ENCODE assay signal across 10 cellular contexts in the genomic region with DNA sequence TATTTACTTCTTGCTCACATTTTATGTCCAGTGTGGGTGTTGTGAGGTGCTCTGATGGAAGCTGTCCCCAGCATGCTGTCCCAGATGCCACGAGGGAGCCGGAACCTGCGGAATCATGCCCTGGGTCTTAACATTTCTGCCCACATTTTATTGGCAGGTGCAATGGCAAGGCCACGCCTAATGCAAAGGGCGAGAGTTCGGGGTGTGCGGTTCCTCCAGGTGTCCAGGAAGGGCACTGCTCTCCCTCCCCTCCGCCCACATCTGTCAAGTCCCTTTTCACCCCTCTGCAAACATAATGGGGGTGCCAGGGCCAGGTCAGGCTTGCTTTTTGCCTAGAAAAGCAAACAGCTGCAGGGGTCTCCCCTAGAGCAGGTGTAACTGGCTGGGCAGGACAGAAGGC. TPM values are rescaled to one million over a fixed set of nuclear protein-coding genes. Genes with fewer than 3 reads are reported as not detected.
DNase-seq lines count a peak whose midpoint lies in the region; ATAC-seq and TF ChIP-seq lines count a peak whose summit lies in the region.
"Had no signal": no experiment of that assay in that cellular context is flagged by ENCODE, and none has a peak within 500 bp of the region (broad histone marks: within the 10 kb centered on the region; RNA-seq: fewer than 3 reads in every experiment).

No MANE protein-coding gene starts in this region.

- H3K4me1 ChIP-seq in iPS-15b (ENCODE audit: control insufficient read depth, insufficient read depth, low read length) (peaks cover 3% of the 10 kb centered on the region), GM23248 (ENCODE audit: insufficient read depth) (no peaks in the 10 kb centered on the region)

- POLR2A ChIA-PET in activated CD4-positive, alpha-beta T cell treated with anti-CD3 and anti-CD28 coated beads, Interleukin-2, amount 10 ng/mL, durations not matched to agents 7 days and 5 days (lab: Charles Lee) = interaction anchor here (0.6 to 1.2 kb wide), 2 partner anchors 13 to 711 kb away, joined by 3 to 4 read pairs; no protein-coding TSS in a partner anchor
- POLR2A ChIA-PET in activated CD4-positive, alpha-beta T cell treated with anti-CD3 and anti-CD28 coated beads for 36 hours (lab: Charles Lee) = interaction anchor here (0.9 kb wide), 1 partner anchor 13 kb away, joined by 3 read pairs; no protein-coding TSS in a partner anchor
- POLR2A ChIA-PET in WTC11 (lab: Charles Lee) = interaction anchor here (1.0 to 3.5 kb wide), 4 partner anchors 17 to 23 kb away, joined by 3 to 37 read pairs (median 6); partner anchors contain the start of genes ARPC1B, BUD31 and PDAP1

- no peaks in the 10 kb centered on the region for H3K9me3 ChIP-seq in iPS-15b (ENCODE audit: control insufficient read depth, insufficient read depth, low read length)
- H3K9me3 ChIP-seq in GM23248 (ENCODE audit: low read depth) = no peaks in the 10 kb centered on the region
- H3K9me3 ChIP-seq: ovary had no signal

- no peak overlapping the region for H3K4me2 ChIP-seq in GM23248 (ENCODE audit: unreplicated experiment)

- H3K9ac ChIP-seq in iPS-15b (ENCODE audit: low read depth, low read length) = no peak overlapping the region
- H3K9ac ChIP-seq in GM23248 = no peak overlapping the region

- peak overlapping the region; percentile 71 for H3K27ac Mint-ChIP-seq in activated CD4-positive, alpha-beta T cell treated with anti-CD3 and anti-CD28 coated beads, Interleukin-2, amount 10 ng/mL, durations not matched to agents 7 days and 5 days
- H3K27ac Mint-ChIP-seq in activated CD4-positive, alpha-beta T cell treated with anti-CD3 and anti-CD28 coated beads for 36 hours = no peak overlapping the region
- no peak overlapping the region for H3K27ac Mint-ChIP-seq in WTC11
- peak overlapping the region; percentile 83 for H3K27ac Mint-ChIP-seq in stimulated activated memory B cell treated with anti-CD40 and anti-IgM and Interleukin-4, amounts not matched to agents 10 μg/mL and 1 μg/mL and 100 μg/mL, for 72 hours

- TF ChIP-seq CTCF in WTC11 (IDR thresholded peaks at IDR 0.05) = no peak

- 97 to 98% methylated on average over 8 of the region's 8 CpGs for WGBS in GM23248 (ENCODE audit: low coverage in 1 of 2, low lambda C conversion rate in 2 of 2, missing lambda C conversion rate in 2 of 2), 2 experiments

- H3K36me3 Mint-ChIP-seq in activated CD4-positive, alpha-beta T cell treated with anti-CD3 and anti-CD28 coated beads, Interleukin-2, amount 10 ng/mL, durations not matched to agents 7 days and 5 days (ENCODE audit: low read depth) = peaks cover 64% of the 10 kb centered on the region
- H3K36me3 Mint-ChIP-seq in activated CD4-positive, alpha-beta T cell treated with anti-CD3 and anti-CD28 coated beads for 36 hours (ENCODE audit: low read depth) = peaks cover 64% of the 10 kb centered on the region
- H3K36me3 Mint-ChIP-seq in WTC11 = peaks cover 26% of the 10 kb centered on the region
- peaks cover 44% of the 10 kb centered on the region for H3K36me3 Mint-ChIP-seq in stimulated activated memory B cell treated with anti-CD40 and anti-IgM and Interleukin-4, amounts not matched to agents 10 μg/mL and 1 μg/mL and 100 μg/mL, for 72 hours

- peaks cover 24% of the 10 kb centered on the region for H3K36me3 ChIP-seq in iPS-15b (ENCODE audit: control insufficient read depth, insufficient read depth, low read length)
- H3K36me3 ChIP-seq in GM23248 (ENCODE audit: low read depth) = peaks cover 42% of the 10 kb centered on the region
- H3K36me3 ChIP-seq: ovary had no signal

- no peaks in the 10 kb centered on the region for H3K27me3 ChIP-seq in iPS-15b (ENCODE audit: control insufficient read depth, insufficient read depth, low read length)
- no peaks in the 10 kb centered on the region for H3K27me3 ChIP-seq in GM23248 (replicated peaks; ENCODE audit: insufficient read depth)
- H3K27me3 ChIP-seq: ovary had no signal

- no peak overlapping the region for H2AFZ ChIP-seq in GM23248

- H3K4me3 Mint-ChIP-seq in activated CD4-positive, alpha-beta T cell treated with anti-CD3 and anti-CD28 coated beads, Interleukin-2, amount 10 ng/mL, durations not matched to agents 7 days and 5 days = peak overlapping the region; percentile 25
- H3K4me3 Mint-ChIP-seq in activated CD4-positive, alpha-beta T cell treated with anti-CD3 and anti-CD28 coated beads for 36 hours = no peak overlapping the region
- peak overlapping the region; percentile 77 for H3K4me3 Mint-ChIP-seq in WTC11
- H3K4me3 Mint-ChIP-seq in stimulated activated memory B cell treated with anti-CD40 and anti-IgM and Interleukin-4, amounts not matched to agents 10 μg/mL and 1 μg/mL and 100 μg/mL, for 72 hours = peak overlapping the region; percentile 77

- DNase-seq in activated CD4-positive, alpha-beta T cell treated with anti-CD3 and anti-CD28 coated beads, Interleukin-2, amount 10 ng/mL, durations not matched to agents 7 days and 5 days = no peak
- no peak for DNase-seq in activated CD4-positive, alpha-beta T cell treated with anti-CD3 and anti-CD28 coated beads for 36 hours
- DNase-seq in WTC11 (ENCODE audit: low spot score) = no peak
- no peak for DNase-seq in kidney tubule cell (ENCODE audit: low spot score)
- no peak for DNase-seq in GM23248
- DNase-seq: activated gamma-delta T cell, ovary had no signal

- H3K27ac ChIP-seq in GM23248 = no peak overlapping the region

- peaks cover 33% of the 10 kb centered on the region for H3F3A ChIP-seq in GM23248 (ENCODE audit: insufficient read depth)

- intact Hi-C loops in activated CD4-positive, alpha-beta T cell treated with anti-CD3 and anti-CD28 coated beads for 36 hours (cut with DNase I, micrococcal nuclease) = loop anchor here in 1 of 2 experiments (2.0 to 5.0 kb wide), 2 partner anchors 15 to 45 kb away; partner anchors contain the start of genes CPSF4 and PTCD1

- in situ Hi-C loops in GM23248 (cut with MboI) = no loop called here

- H3K4me3 ChIP-seq in iPS-15b (ENCODE audit: low read depth, low read length) (peak overlapping the region; percentile 96), GM23248 (no peak overlapping the region)

- no peaks in the 10 kb centered on the region for H4K20me1 ChIP-seq in GM23248 (ENCODE audit: insufficient read depth)

- CTCF ChIA-PET in activated CD4-positive, alpha-beta T cell treated with anti-CD3 and anti-CD28 coated beads, Interleukin-2, amount 10 ng/mL, durations not matched to agents 7 days and 5 days (lab: Charles Lee) = interaction anchor here (0.5 to 1.9 kb wide), 8 partner anchors 10 to 1038 kb away, joined by 3 to 7 read pairs (median 4); partner anchors contain the start of genes BUD31 and PDAP1
- CTCF ChIA-PET in activated CD4-positive, alpha-beta T cell treated with anti-CD3 and anti-CD28 coated beads for 36 hours (lab: Charles Lee) = interaction anchor here (0.9 to 2.0 kb wide), 2 partner anchors 17 to 27 kb away, joined by 3 to 6 read pairs; partner anchors contain the start of gene BUD31
- CTCF ChIA-PET in WTC11 (lab: Charles Lee) = interaction anchor here (2.1 to 2.5 kb wide), 2 partner anchors 17 to 26 kb away, joined by 13 to 15 read pairs; partner anchors contain the start of genes BUD31 and PDAP1

- peaks cover 36% of the 10 kb centered on the region for H3K4me1 Mint-ChIP-seq in activated CD4-positive, alpha-beta T cell treated with anti-CD3 and anti-CD28 coated beads, Interleukin-2, amount 10 ng/mL, durations not matched to agents 7 days and 5 days
- H3K4me1 Mint-ChIP-seq in activated CD4-positive, alpha-beta T cell treated with anti-CD3 and anti-CD28 coated beads for 36 hours = peaks cover 20% of the 10 kb centered on the region
- peaks cover 12% of the 10 kb centered on the region for H3K4me1 Mint-ChIP-seq in WTC11
- H3K4me1 Mint-ChIP-seq in stimulated activated memory B cell treated with anti-CD40 and anti-IgM and Interleukin-4, amounts not matched to agents 10 μg/mL and 1 μg/mL and 100 μg/mL, for 72 hours = peaks cover 28% of the 10 kb centered on the region

- ATAC-seq in activated CD4-positive, alpha-beta T cell treated with anti-CD3 and anti-CD28 coated beads for 36 hours = no peak
- ATAC-seq in WTC11 (no peak), HG02884 (IDR thresholded peaks at IDR 0.05; ENCODE audit: unreplicated experiment) (no peak)
- ATAC-seq in stimulated activated memory B cell treated with anti-CD40 and anti-IgM and Interleukin-4, amounts not matched to agents 10 μg/mL and 1 μg/mL and 100 μg/mL, for 72 hours = no peak

- no peaks in the 10 kb centered on the region for H3K9me3 Mint-ChIP-seq in activated CD4-positive, alpha-beta T cell treated with anti-CD3 and anti-CD28 coated beads, Interleukin-2, amount 10 ng/mL, durations not matched to agents 7 days and 5 days
- no peaks in the 10 kb centered on the region for H3K9me3 Mint-ChIP-seq in activated CD4-positive, alpha-beta T cell treated with anti-CD3 and anti-CD28 coated beads for 36 hours (ENCODE audit: low read depth)
- no peaks in the 10 kb centered on the region for H3K9me3 Mint-ChIP-seq in WTC11
- H3K9me3 Mint-ChIP-seq in stimulated activated memory B cell treated with anti-CD40 and anti-IgM and Interleukin-4, amounts not matched to agents 10 μg/mL and 1 μg/mL and 100 μg/mL, for 72 hours = no peaks in the 10 kb centered on the region

- H3K79me2 ChIP-seq in GM23248 (ENCODE audit: insufficient read depth) = peaks cover 19% of the 10 kb centered on the region

- H3K27me3 Mint-ChIP-seq in activated CD4-positive, alpha-beta T cell treated with anti-CD3 and anti-CD28 coated beads, Interleukin-2, amount 10 ng/mL, durations not matched to agents 7 days and 5 days = no peaks in the 10 kb centered on the region
- no peaks in the 10 kb centered on the region for H3K27me3 Mint-ChIP-seq in activated CD4-positive, alpha-beta T cell treated with anti-CD3 and anti-CD28 coated beads for 36 hours
- H3K27me3 Mint-ChIP-seq in WTC11 (ENCODE audit: low read depth) = no peaks in the 10 kb centered on the region
- H3K27me3 Mint-ChIP-seq in stimulated activated memory B cell treated with anti-CD40 and anti-IgM and Interleukin-4, amounts not matched to agents 10 μg/mL and 1 μg/mL and 100 μg/mL, for 72 hours = no peaks in the 10 kb centered on the region

- no peaks in the 10 kb centered on the region for H3K9me2 ChIP-seq in GM23248 (ENCODE audit: insufficient read depth)

RNA-seq across cellular contexts. Expression of gene PDAP1, which starts 16.4 kb away (rescaled TPM):
- total RNA-seq in activated CD4-positive, alpha-beta T cell treated with anti-CD3 and anti-CD28 coated beads, Interleukin-2, amount 10 ng/mL, durations not matched to agents 7 days and 5 days = 10 to 100 TPM; 81.4 to 81.9 TPM
- total RNA-seq in activated CD4-positive, alpha-beta T cell treated with anti-CD3 and anti-CD28 coated beads for 36 hours = 100 to 1,000 TPM; 171 TPM
- 157 to 177 TPM (median 160 TPM) in 3 replicates for total RNA-seq in WTC11 (2021)
- total RNA-seq in GM23248 (2014; rRNA removed; shearing (Covaris generic)) = 91.3 and 141 TPM in 2 replicates
- 91.0 and 95.5 TPM in 2 replicates for polyA plus RNA-seq in GM23248 (2016; fragmentation: Nextera tagmentation; extraction: Ambion mirVana)

RNA-seq across cellular contexts. Expression of gene BUD31, which starts 16.7 kb away (rescaled TPM):
- 100 to 1,000 TPM in 1 of 2 experiments, 10 to 100 TPM in 1; 94.2 to 115 TPM for total RNA-seq in activated CD4-positive, alpha-beta T cell treated with anti-CD3 and anti-CD28 coated beads, Interleukin-2, amount 10 ng/mL, durations not matched to agents 7 days and 5 days
- 100 to 1,000 TPM; 140 to 190 TPM for total RNA-seq in activated CD4-positive, alpha-beta T cell treated with anti-CD3 and anti-CD28 coated beads for 36 hours
- total RNA-seq in WTC11 (2021) = 98.4 to 99.5 TPM (median 98.7 TPM) in 3 replicates
- 71.8 and 79.4 TPM in 2 replicates for total RNA-seq in GM23248 (2014; rRNA removed; shearing (Covaris generic))
- 316 and 318 TPM in 2 replicates for polyA plus RNA-seq in GM23248 (2016; fragmentation: Nextera tagmentation; extraction: Ambion mirVana)

RNA-seq across cellular contexts. Expression of gene ARPC1B, which starts 17.5 kb away (rescaled TPM):
- total RNA-seq in activated CD4-positive, alpha-beta T cell treated with anti-CD3 and anti-CD28 coated beads, Interleukin-2, amount 10 ng/mL, durations not matched to agents 7 days and 5 days = 100 to 1,000 TPM; 361 to 399 TPM
- total RNA-seq in activated CD4-positive, alpha-beta T cell treated with anti-CD3 and anti-CD28 coated beads for 36 hours = 100 to 1,000 TPM; 318 to 326 TPM
- total RNA-seq in WTC11 (2021) = 63.3 to 70.2 TPM (median 66.2 TPM) in 3 replicates
- 485 and 630 TPM in 2 replicates for total RNA-seq in GM23248 (2014; rRNA removed; shearing (Covaris generic))
- 599 and 639 TPM in 2 replicates for polyA plus RNA-seq in GM23248 (2016; fragmentation: Nextera tagmentation; extraction: Ambion mirVana)

RNA-seq across cellular contexts. Expression of gene PTCD1, which starts 46.6 kb away (rescaled TPM):
- total RNA-seq in activated CD4-positive, alpha-beta T cell treated with anti-CD3 and anti-CD28 coated beads, Interleukin-2, amount 10 ng/mL, durations not matched to agents 7 days and 5 days = 1 to 10 TPM; 5.7 to 8.6 TPM
- 1 to 10 TPM; 4.7 to 7.7 TPM for total RNA-seq in activated CD4-positive, alpha-beta T cell treated with anti-CD3 and anti-CD28 coated beads for 36 hours
- 8.8 to 11.4 TPM (median 11.1 TPM) in 3 replicates for total RNA-seq in WTC11 (2021)
- 5.2 and 13.7 TPM in 2 replicates for total RNA-seq in GM23248 (2014; rRNA removed; shearing (Covaris generic))
- polyA plus RNA-seq in GM23248 (2016; fragmentation: Nextera tagmentation; extraction: Ambion mirVana) = 2.6 and 2.8 TPM in 2 replicates

RNA-seq across cellular contexts. Expression of gene CPSF4, which starts 46.7 kb away (rescaled TPM):
- total RNA-seq in activated CD4-positive, alpha-beta T cell treated with anti-CD3 and anti-CD28 coated beads, Interleukin-2, amount 10 ng/mL, durations not matched to agents 7 days and 5 days = 10 to 100 TPM; 58.5 to 61.9 TPM
- 10 to 100 TPM; 56.1 to 57.9 TPM for total RNA-seq in activated CD4-positive, alpha-beta T cell treated with anti-CD3 and anti-CD28 coated beads for 36 hours
- total RNA-seq in WTC11 (2021) = 79.1 to 109 TPM (median 85.8 TPM) in 3 replicates
- total RNA-seq in GM23248 (2014; rRNA removed; shearing (Covaris generic)) = 21.2 and 44.9 TPM in 2 replicates
- 16.4 and 19.5 TPM in 2 replicates for polyA plus RNA-seq in GM23248 (2016; fragmentation: Nextera tagmentation; extraction: Ambion mirVana)

Comparison
In these comparisons a context has a peak if more than half of its experiments do, and no peak if none do; other contexts are left out.
1. H3K27ac Mint-ChIP-seq: peak in activated CD4-positive, alpha-beta T cell treated with anti-CD3 and anti-CD28 coated beads, Interleukin-2, amount 10 ng/mL, durations not matched to agents 7 days and 5 days (single experiment) and stimulated activated memory B cell treated with anti-CD40 and anti-IgM and Interleukin-4, amounts not matched to agents 10 μg/mL and 1 μg/mL and 100 μg/mL, for 72 hours (single experiment); none in activated CD4-positive, alpha-beta T cell treated with anti-CD3 and anti-CD28 coated beads for 36 hours (single experiment) and WTC11 (single experiment).